ENCODE assay signal across 15 cellular contexts in the genomic region with DNA sequence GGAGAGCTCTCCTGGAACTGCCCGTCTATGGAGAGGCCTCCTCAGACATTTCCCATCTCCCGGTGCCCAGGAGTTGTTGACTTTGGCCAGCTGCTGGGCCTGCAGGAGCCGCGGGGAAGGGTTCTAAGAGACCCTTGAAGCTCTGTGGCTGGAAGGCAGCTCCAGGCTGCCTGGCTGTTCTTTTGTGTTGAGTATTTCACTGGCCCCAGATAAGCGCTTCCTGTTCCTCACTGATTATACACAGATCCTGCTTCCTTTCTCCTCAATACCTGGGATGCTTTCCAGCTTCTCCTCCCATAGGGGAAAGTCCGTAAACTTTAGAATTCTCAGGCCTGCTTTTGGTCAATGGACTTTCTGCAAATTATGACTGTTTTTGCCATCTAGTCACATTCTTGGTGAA. TPM values are rescaled to one million over a fixed set of nuclear protein-coding genes. Genes with fewer than 3 reads are reported as not detected.
DNase-seq lines count a peak whose midpoint lies in the region; ATAC-seq and TF ChIP-seq lines count a peak whose summit lies in the region.
"Had no signal": no experiment of that assay in that cellular context is flagged by ENCODE, and none has a peak within 500 bp of the region (broad histone marks: within the 10 kb centered on the region; RNA-seq: fewer than 3 reads in every experiment).

No MANE protein-coding gene starts in this region.

- CTCF ChIA-PET in WTC11 (lab: Charles Lee), result interaction anchor here (0.6 to 5.1 kb wide), 10 partner anchors 13 to 139 kb away, joined by 3 to 45 read pairs (median 6); no protein-coding TSS in a partner anchor
- CTCF ChIA-PET in Calu3 (lab: Charles Lee), result no interaction called here

- 85% methylated on average over 6 of the region's 6 CpGs for WGBS in HUES64

- no peak for ATAC-seq in WTC11
- ATAC-seq in left ventricle myocardium superior, result peak; percentile 62
- ATAC-seq: activated CD8-positive, alpha-beta memory T cell treated with anti-CD3 and anti-CD28 coated beads, Interleukin-2, amount 10 ng/mL, durations not matched to agents 7 days and 5 days had no signal

- H3K27me3 Mint-ChIP-seq in WTC11 (ENCODE audit: low read depth) (no peaks in the 10 kb centered on the region), progenitor cell of endocrine pancreas (no peaks in the 10 kb centered on the region), Calu3 (ENCODE audit: unreplicated experiment) (no peaks in the 10 kb centered on the region)

- no peak for TF ChIP-seq CTCF in WTC11 (IDR thresholded peaks at IDR 0.05)
- no peak for TF ChIP-seq CTCF in progenitor cell of endocrine pancreas (IDR thresholded peaks at IDR 0.05; ENCODE audit: unreplicated experiment)
- TF ChIP-seq CTCF in Calu3 (IDR thresholded peaks at IDR 0.05; ENCODE audit: unreplicated experiment), result no peak

- peaks cover 9% of the 10 kb centered on the region for H3K36me3 Mint-ChIP-seq in WTC11
- H3K36me3 Mint-ChIP-seq in progenitor cell of endocrine pancreas (ENCODE audit: insufficient read depth), result peaks cover 2% of the 10 kb centered on the region
- H3K36me3 Mint-ChIP-seq in Calu3 (ENCODE audit: insufficient read depth, unreplicated experiment), result no peaks in the 10 kb centered on the region
- H3K36me3 Mint-ChIP-seq: activated CD8-positive, alpha-beta memory T cell treated with anti-CD3 and anti-CD28 coated beads, Interleukin-2, amount 10 ng/mL, durations not matched to agents 7 days and 5 days; activated naive CD8-positive, alpha-beta T cell had no signal

- POLR2A ChIA-PET in WTC11 (lab: Charles Lee), result no interaction called here

- H3K4me3 ChIP-seq in HUES64 (ENCODE audit: low read length), result no peak overlapping the region

- 0 out of 2 replicates have a peak overlapping the region, but pooled peaks have one; percentile 29 for H3K27ac ChIP-seq in HUES64 (ENCODE audit: low read depth, low read length)

- H3K9ac ChIP-seq in HUES64 (ENCODE audit: low read depth, low read length), result no peak overlapping the region
- H3K9ac ChIP-seq: parathyroid adenoma had no signal

- BruUV-seq in Calu3 (replicated peaks; lab: Mats Ljungman, UMichigan), result no TSS peak

- no peaks in the 10 kb centered on the region for H3K9me3 Mint-ChIP-seq in WTC11
- H3K9me3 Mint-ChIP-seq in progenitor cell of endocrine pancreas (ENCODE audit: low read depth), result no peaks in the 10 kb centered on the region
- H3K9me3 Mint-ChIP-seq in Calu3 (ENCODE audit: low read depth, unreplicated experiment), result no peaks in the 10 kb centered on the region
- H3K9me3 Mint-ChIP-seq: dendritic cell treated with granulocyte-macrophage colony-stimulating factor and Interleukin-4, amounts not matched to agents 40 ng/mL and 50 ng/mL, for 4 days had no signal

- DNase-seq in WTC11 (ENCODE audit: low spot score) (no peak), left ventricle myocardium superior (no peak), progenitor cell of endocrine pancreas (ENCODE audit: low spot score, unreplicated experiment) (no peak), DMS 273 treated with DMSO at 0.1 percent for 48 hours (lab: John Stamatoyannopoulos, UW) (no peak), HCEC 1CT (no peak), Calu3 (no peak)
- DNase-seq in stimulated activated CD4-positive, alpha-beta T cell treated with anti-CD3 and anti-CD28 coated beads, Interleukin-12 subunit alpha, Interleukin-12 subunit beta, amount 100 ng/mL, for 4 hours, result no peak
- DNase-seq: activated CD8-positive, alpha-beta memory T cell treated with anti-CD3 and anti-CD28 coated beads, Interleukin-2, amount 10 ng/mL, durations not matched to agents 7 days and 5 days; EL; NCI-H446; stimulated activated CD4-positive, alpha-beta T cell treated with anti-CD3 and anti-CD28 coated beads, Interleukin-2, amount 100 ng/mL, for 24 hours had no signal

- H3K27ac Mint-ChIP-seq in WTC11 (peak overlapping the region; percentile 75; the same call in 1 of the 2 replicates), progenitor cell of endocrine pancreas (peak overlapping the region; percentile 80), Calu3 (ENCODE audit: unreplicated experiment) (no peak overlapping the region)
- H3K27ac Mint-ChIP-seq: activated CD8-positive, alpha-beta memory T cell treated with anti-CD3 and anti-CD28 coated beads, Interleukin-2, amount 10 ng/mL, durations not matched to agents 7 days and 5 days; activated naive CD8-positive, alpha-beta T cell; dendritic cell treated with granulocyte-macrophage colony-stimulating factor and Interleukin-4, amounts not matched to agents 40 ng/mL and 50 ng/mL, for 4 days had no signal

- H3K27me3 ChIP-seq in HUES64 (ENCODE audit: insufficient read depth, low read length), result no peaks in the 10 kb centered on the region

- H3K4me1 ChIP-seq in HUES64 (ENCODE audit: insufficient read depth, low read length), result peaks cover 18% of the 10 kb centered on the region

- H3K4me1 Mint-ChIP-seq in WTC11 (peaks cover 76% of the 10 kb centered on the region), progenitor cell of endocrine pancreas (ENCODE audit: low read depth) (peaks cover 39% of the 10 kb centered on the region), Calu3 (ENCODE audit: low read depth, unreplicated experiment) (peaks cover 4% of the 10 kb centered on the region)

- H3K36me3 ChIP-seq in HUES64 (ENCODE audit: insufficient read depth, low read length), result no peaks in the 10 kb centered on the region

- intact Hi-C loops in left ventricle myocardium superior (cut with micrococcal nuclease) (no loop called here), Calu3 (cut with micrococcal nuclease; ENCODE audit: unreplicated experiment) (no loop called here)

- no peaks in the 10 kb centered on the region for H3K9me3 ChIP-seq in HUES64 (ENCODE audit: insufficient read depth, low read depth, low read length)

- no peak overlapping the region for H3K4me3 Mint-ChIP-seq in WTC11
- no peak overlapping the region for H3K4me3 Mint-ChIP-seq in progenitor cell of endocrine pancreas (ENCODE audit: low read depth)
- H3K4me3 Mint-ChIP-seq in Calu3 (ENCODE audit: low read depth, unreplicated experiment), result no peak overlapping the region
- H3K4me3 Mint-ChIP-seq: activated CD8-positive, alpha-beta memory T cell treated with anti-CD3 and anti-CD28 coated beads, Interleukin-2, amount 10 ng/mL, durations not matched to agents 7 days and 5 days; activated naive CD8-positive, alpha-beta T cell; dendritic cell treated with granulocyte-macrophage colony-stimulating factor and Interleukin-4, amounts not matched to agents 40 ng/mL and 50 ng/mL, for 4 days had no signal

TF ChIP-seq in WTC11, 78 proteins besides CTCF, POLR2A, EP300 and RAD21:
- TF ChIP-seq ZNF317 (CRISPR knock-in tag; IDR thresholded peaks at IDR 0.05; ENCODE audit: borderline replicate concordance, low read depth) (no peak), TEAD4 (CRISPR knock-in tag; IDR thresholded peaks at IDR 0.05) (no peak), TP53 (CRISPR knock-in tag; IDR thresholded peaks at IDR 0.05) (no peak), CREB1 (CRISPR knock-in tag; IDR thresholded peaks at IDR 0.05) (no peak), FOXP1 (CRISPR knock-in tag; IDR thresholded peaks at IDR 0.05; ENCODE audit: borderline replicate concordance) (no peak), HMGA2 (CRISPR knock-in tag; IDR thresholded peaks at IDR 0.05) (no peak)
- TF ChIP-seq, protein P1, sequence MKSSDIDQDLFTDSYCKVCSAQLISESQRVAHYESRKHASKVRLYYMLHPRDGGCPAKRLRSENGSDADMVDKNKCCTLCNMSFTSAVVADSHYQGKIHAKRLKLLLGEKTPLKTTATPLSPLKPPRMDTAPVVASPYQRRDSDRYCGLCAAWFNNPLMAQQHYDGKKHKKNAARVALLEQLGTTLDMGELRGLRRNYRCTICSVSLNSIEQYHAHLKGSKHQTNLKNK (CRISPR knock-in tag; IDR thresholded peaks at IDR 0.05), result no peak
- TF ChIP-seq, protein P2, sequence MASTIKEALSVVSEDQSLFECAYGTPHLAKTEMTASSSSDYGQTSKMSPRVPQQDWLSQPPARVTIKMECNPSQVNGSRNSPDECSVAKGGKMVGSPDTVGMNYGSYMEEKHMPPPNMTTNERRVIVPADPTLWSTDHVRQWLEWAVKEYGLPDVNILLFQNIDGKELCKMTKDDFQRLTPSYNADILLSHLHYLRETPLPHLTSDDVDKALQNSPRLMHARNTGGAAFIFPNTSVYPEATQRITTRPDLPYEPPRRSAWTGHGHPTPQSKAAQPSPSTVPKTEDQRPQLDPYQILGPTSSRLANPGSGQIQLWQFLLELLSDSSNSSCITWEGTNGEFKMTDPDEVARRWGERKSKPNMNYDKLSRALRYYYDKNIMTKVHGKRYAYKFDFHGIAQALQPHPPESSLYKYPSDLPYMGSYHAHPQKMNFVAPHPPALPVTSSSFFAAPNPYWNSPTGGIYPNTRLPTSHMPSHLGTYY (CRISPR knock-in tag; IDR thresholded peaks at IDR 0.05), result no peak
- TF ChIP-seq, protein P3, sequence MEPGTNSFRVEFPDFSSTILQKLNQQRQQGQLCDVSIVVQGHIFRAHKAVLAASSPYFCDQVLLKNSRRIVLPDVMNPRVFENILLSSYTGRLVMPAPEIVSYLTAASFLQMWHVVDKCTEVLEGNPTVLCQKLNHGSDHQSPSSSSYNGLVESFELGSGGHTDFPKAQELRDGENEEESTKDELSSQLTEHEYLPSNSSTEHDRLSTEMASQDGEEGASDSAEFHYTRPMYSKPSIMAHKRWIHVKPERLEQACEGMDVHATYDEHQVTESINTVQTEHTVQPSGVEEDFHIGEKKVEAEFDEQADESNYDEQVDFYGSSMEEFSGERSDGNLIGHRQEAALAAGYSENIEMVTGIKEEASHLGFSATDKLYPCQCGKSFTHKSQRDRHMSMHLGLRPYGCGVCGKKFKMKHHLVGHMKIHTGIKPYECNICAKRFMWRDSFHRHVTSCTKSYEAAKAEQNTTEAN (CRISPR knock-in tag; IDR thresholded peaks at IDR 0.05), result no peak
- TF ChIP-seq, protein P4, sequence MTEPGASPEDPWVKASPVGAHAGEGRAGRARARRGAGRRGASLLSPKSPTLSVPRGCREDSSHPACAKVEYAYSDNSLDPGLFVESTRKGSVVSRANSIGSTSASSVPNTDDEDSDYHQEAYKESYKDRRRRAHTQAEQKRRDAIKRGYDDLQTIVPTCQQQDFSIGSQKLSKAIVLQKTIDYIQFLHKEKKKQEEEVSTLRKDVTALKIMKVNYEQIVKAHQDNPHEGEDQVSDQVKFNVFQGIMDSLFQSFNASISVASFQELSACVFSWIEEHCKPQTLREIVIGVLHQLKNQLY (CRISPR knock-in tag; IDR thresholded peaks at IDR 0.05), result no peak

RNA-seq across cellular contexts. Expression of a gene that starts 57.8 kb away (rescaled TPM):
- 31.2 TPM for polyA plus RNA-seq in HUES64 (2013, experiment 1 of 2)
- 30.5 TPM for polyA plus RNA-seq in HUES64 (2013, experiment 2 of 2)
- total RNA-seq in WTC11 (2021) (42.2 to 43.9 TPM (median 43.7 TPM) in 3 replicates), left ventricle myocardium superior (66.9 TPM), progenitor cell of endocrine pancreas (64.2 and 65.5 TPM in 2 replicates), Calu3 (2022) (154 and 171 TPM in 2 replicates)
